Comparison of ENCODE assay signal across 20 cellular contexts in genomic region chr22:39535831-39536449, GRCh38. TPM values are rescaled to one million over a fixed set of nuclear protein-coding genes. Genes with fewer than 3 reads are reported as not detected.
DNase-seq lines count a peak whose midpoint lies in the region; ATAC-seq and TF ChIP-seq lines count a peak whose summit lies in the region.
"Had no signal": no experiment of that assay in that cellular context is flagged by ENCODE, and none has a peak within 500 bp of the region (broad histone marks: within the 10 kb centered on the region; RNA-seq: fewer than 3 reads in every experiment).

No MANE protein-coding gene starts in this region.

- no peak overlapping the region for H3K27ac Mint-ChIP-seq in GM23338
- no peak overlapping the region for H3K27ac Mint-ChIP-seq in stimulated activated naive B cell treated with anti-CD40 and anti-IgM and Interleukin-4, amounts not matched to agents 10 μg/mL and 1 μg/mL and 100 μg/mL, for 72 hours
- H3K27ac Mint-ChIP-seq: CD4-positive, CD25-positive, alpha-beta regulatory T cell; HFFc6 had no signal

- H3K4ac ChIP-seq in neuronal stem cell (ENCODE audit: low read length) = no peak overlapping the region

- peaks cover 39% of the 10 kb centered on the region for H3K27me3 Mint-ChIP-seq in GM23338 (ENCODE audit: insufficient read depth, low read depth, poor library complexity)
- H3K27me3 Mint-ChIP-seq in stimulated activated naive B cell treated with anti-CD40 and anti-IgM and Interleukin-4, amounts not matched to agents 10 μg/mL and 1 μg/mL and 100 μg/mL, for 72 hours = peaks cover 0 to 7% of the 10 kb centered on the region in 2 donors

- in situ Hi-C loops in GM13977 (cut with MboI; ENCODE audit: low pct_unique_long_range_greater_than_20kb, low sequenced_read_pairs, unreplicated experiment) = loop anchor here (10.0 kb wide), 2 partner anchors 499 to 819 kb away; no protein-coding TSS in a partner anchor

- TF ChIP-seq CTCF in GM23338 (conservative IDR thresholded peaks at IDR 0.05; ENCODE audit: low read depth in 2 of 2) (no peak), WERI-Rb-1 (IDR thresholded peaks at IDR 0.05; ENCODE audit: low read depth, low read length) (no peak), GM13977 (IDR thresholded peaks at IDR 0.05; ENCODE audit: extremely low read depth, insufficient read depth, missing control alignments) (no peak)

- H2AK5ac ChIP-seq in neuronal stem cell (ENCODE audit: low read depth, low read length) = peak overlapping the region; percentile 88

- H3K36me3 ChIP-seq in BLaER1 (peaks cover 4% of the 10 kb centered on the region; the same call in 1 of the 2 replicates), GM23338 (ENCODE audit: insufficient read depth) (no peaks in the 10 kb centered on the region), WERI-Rb-1 (peaks cover 6% of the 10 kb centered on the region), neuronal stem cell (replicated peaks in 1 of 2; ENCODE audit: control insufficient read depth in 2 of 2, insufficient read depth in 2 of 2, low read length in 2 of 2) (peaks cover 2 to 9% of the 10 kb centered on the region in 2 donors)

- H4K8ac ChIP-seq in neuronal stem cell (ENCODE audit: low read depth, low read length) = no peak overlapping the region

- H3K9me3 ChIP-seq in BLaER1 (no peaks in the 10 kb centered on the region), WERI-Rb-1 (ENCODE audit: severe bottlenecking) (no peaks in the 10 kb centered on the region), neuronal stem cell (replicated peaks in 1 of 2; ENCODE audit: control insufficient read depth in 2 of 2, insufficient read depth in 1 of 2, low read depth in 1 of 2, low read length in 2 of 2) (no peaks in the 10 kb centered on the region)

- H3K9me3 Mint-ChIP-seq in GM23338 = no peaks in the 10 kb centered on the region
- H3K9me3 Mint-ChIP-seq in stimulated activated naive B cell treated with anti-CD40 and anti-IgM and Interleukin-4, amounts not matched to agents 10 μg/mL and 1 μg/mL and 100 μg/mL, for 72 hours = no peaks in the 10 kb centered on the region
- H3K9me3 Mint-ChIP-seq: CD4-positive, CD25-positive, alpha-beta regulatory T cell; CD8-positive, alpha-beta memory T cell; HFFc6 had no signal

- no peak for ATAC-seq in GM23338
- no peak for ATAC-seq in stimulated activated naive B cell treated with anti-CD40 and anti-IgM and Interleukin-4, amounts not matched to agents 10 μg/mL and 1 μg/mL and 100 μg/mL, for 72 hours (replicated peaks)

- no peak overlapping the region for H3K4me3 Mint-ChIP-seq in GM23338
- no peak overlapping the region for H3K4me3 Mint-ChIP-seq in stimulated activated naive B cell treated with anti-CD40 and anti-IgM and Interleukin-4, amounts not matched to agents 10 μg/mL and 1 μg/mL and 100 μg/mL, for 72 hours
- H3K4me3 Mint-ChIP-seq: CD4-positive, CD25-positive, alpha-beta regulatory T cell; CD8-positive, alpha-beta memory T cell; HFFc6 had no signal

- peaks cover 51% of the 10 kb centered on the region for H3K4me1 Mint-ChIP-seq in GM23338
- H3K4me1 Mint-ChIP-seq in stimulated activated naive B cell treated with anti-CD40 and anti-IgM and Interleukin-4, amounts not matched to agents 10 μg/mL and 1 μg/mL and 100 μg/mL, for 72 hours = peaks cover 14 to 22% of the 10 kb centered on the region in 2 donors

- no peak overlapping the region for H4K91ac ChIP-seq in neuronal stem cell (ENCODE audit: low read depth, low read length, poor library complexity)

- peaks cover 13% of the 10 kb centered on the region for H3K79me2 ChIP-seq in GM23338 (replicated peaks; ENCODE audit: insufficient read depth)

- H4K20me1 ChIP-seq in BLaER1 = peaks cover 8% of the 10 kb centered on the region
- H4K20me1 ChIP-seq in GM23338 (replicated peaks; ENCODE audit: insufficient read depth) = peaks cover 12% of the 10 kb centered on the region

- no peak overlapping the region for H3K18ac ChIP-seq in neuronal stem cell (ENCODE audit: low read length)

- no peak overlapping the region for H3K23ac ChIP-seq in neuronal stem cell (ENCODE audit: low read depth, low read length, poor library complexity)

- peaks cover 5% of the 10 kb centered on the region; the same call in 2 of the 3 replicates for H3K36me3 Mint-ChIP-seq in GM23338 (ENCODE audit: low read depth)
- peaks cover 5 to 14% of the 10 kb centered on the region in 2 donors for H3K36me3 Mint-ChIP-seq in stimulated activated naive B cell treated with anti-CD40 and anti-IgM and Interleukin-4, amounts not matched to agents 10 μg/mL and 1 μg/mL and 100 μg/mL, for 72 hours

- no peaks in the 10 kb centered on the region for H3K9me2 ChIP-seq in GM23338 (ENCODE audit: insufficient read depth)

- H3K4me3 ChIP-seq in BLaER1 (no peak overlapping the region), GM23338 (no peak overlapping the region; the same call in 1 of the 2 replicates), WERI-Rb-1 (ENCODE audit: low read depth, low read length) (peak overlapping the region; percentile 50; the same call in 1 of the 2 replicates), neuronal stem cell (ENCODE audit: low read length in 2 of 2) (no peak overlapping the region)

- H3K9ac ChIP-seq in BLaER1 (peak overlapping the region; percentile 30; the same call in 1 of the 2 replicates), neuronal stem cell (ENCODE audit: low read depth, low read length, poor library complexity) (no peak overlapping the region)
- H3K9ac ChIP-seq: KMS-11 had no signal

- H3K4me2 ChIP-seq in BLaER1 (peak overlapping the region; percentile 82), GM23338 (peak overlapping the region; percentile 65), neuronal stem cell (ENCODE audit: insufficient read depth, low read length, poor library complexity, severe bottlenecking) (no peak overlapping the region)
- H3K4me2 ChIP-seq: KMS-11 had no signal

- H2BK120ac ChIP-seq in neuronal stem cell (ENCODE audit: low read depth, low read length) = no peak overlapping the region

- H2AFZ ChIP-seq in GM23338 (peak overlapping the region; percentile 56; the same call in 1 of the 2 replicates), neuronal stem cell (ENCODE audit: low read length) (peak overlapping the region; percentile 90)

- no peaks in the 10 kb centered on the region for H3K27me3 ChIP-seq in BLaER1
- no peaks in the 10 kb centered on the region for H3K27me3 ChIP-seq in GM23338 (ENCODE audit: insufficient read depth)
- no peaks in the 10 kb centered on the region for H3K27me3 ChIP-seq in WERI-Rb-1 (ENCODE audit: insufficient read depth, low read depth, severe bottlenecking)
- H3K27me3 ChIP-seq in neuronal stem cell (ENCODE audit: control insufficient read depth in 3 of 3, insufficient read depth in 3 of 3, low read depth in 1 of 3, low read length in 3 of 3) = no peaks in the 10 kb centered on the region

- H3K4me1 ChIP-seq in BLaER1 = peaks cover 49% of the 10 kb centered on the region
- peaks cover 44% of the 10 kb centered on the region for H3K4me1 ChIP-seq in GM23338 (ENCODE audit: insufficient read depth)
- peaks cover 10 to 22% of the 10 kb centered on the region in 2 donors for H3K4me1 ChIP-seq in neuronal stem cell (ENCODE audit: control insufficient read depth in 2 of 2, insufficient read depth in 1 of 2, low read depth in 1 of 2, low read length in 2 of 2)

- WGBS in neuronal stem cell (ENCODE audit: extremely low coverage in 2 of 2, insufficient read length in 2 of 2, insufficient replicate concordance in 1 of 2), 2 donors = no CpG with 5 or more reads among the region's 15 CpGs

- DNase-seq in GM23338 (ENCODE audit: low spot score) (no peak), WERI-Rb-1 (no peak), neuronal stem cell (ENCODE audit: low spot score) (no peak), GM13977 (ENCODE audit: low spot score) (no peak)
- no peak for DNase-seq in effector CD8-positive, alpha-beta T cell (lab: John Stamatoyannopoulos, UW)
- DNase-seq in stimulated activated naive B cell treated with anti-CD40 and anti-IgM and Interleukin-4, amounts not matched to agents 10 μg/mL and 1 μg/mL and 100 μg/mL, for 72 hours = no peak
- DNase-seq: C1 segment of cervical spinal cord; CD4-positive, CD25-positive, alpha-beta regulatory T cell; CD8-positive, alpha-beta memory T cell; COR-L47; DMS153; DMS79; GDM1; HCEC 1CT; HFFc6 had no signal

- peaks cover 21% of the 10 kb centered on the region; the same call in 1 of the 2 replicates for H3F3A ChIP-seq in GM23338 (replicated peaks; ENCODE audit: low read depth)

- no peak overlapping the region for H2BK12ac ChIP-seq in neuronal stem cell (ENCODE audit: low read length)

- peaks cover 8% of the 10 kb centered on the region for H3K79me1 ChIP-seq in neuronal stem cell (ENCODE audit: low read depth, low read length)

- H2BK15ac ChIP-seq in neuronal stem cell (ENCODE audit: low read length) = no peak overlapping the region

- H3K14ac ChIP-seq in neuronal stem cell (ENCODE audit: low read length) = no peak overlapping the region

- H3K27ac ChIP-seq in BLaER1 (no peak overlapping the region), GM23338 (ENCODE audit: low read depth) (no peak overlapping the region), WERI-Rb-1 (peak overlapping the region; percentile 41), neuronal stem cell (replicated peaks; ENCODE audit: low read length) (no peak overlapping the region)
- H3K27ac ChIP-seq: KMS-11 had no signal

- peak overlapping the region; percentile 14 for H2BK5ac ChIP-seq in neuronal stem cell (ENCODE audit: low read length)

RNA-seq across cellular contexts. Expression of gene RPS19BP1, which starts 3.4 kb away (rescaled TPM):
- 153 and 169 TPM in 2 replicates for total RNA-seq in GM23338 (2014; rRNA removed; shearing (Covaris generic))
- 215 and 216 TPM in 2 replicates for polyA plus RNA-seq in GM23338 (2016; fragmentation: Nextera tagmentation; extraction: Ambion mirVana)
- polyA plus RNA-seq in neuronal stem cell (2013, experiment 1 of 2) = 48.7 TPM
- 48.2 TPM for polyA plus RNA-seq in neuronal stem cell (2013, experiment 2 of 2)

RNA-seq across cellular contexts. Expression of gene ATF4, which starts 15.6 kb away (rescaled TPM):
- total RNA-seq in GM23338 (2014; rRNA removed; shearing (Covaris generic)) = 366 and 446 TPM in 2 replicates
- polyA plus RNA-seq in GM23338 (2016; fragmentation: Nextera tagmentation; extraction: Ambion mirVana) = 553 and 628 TPM in 2 replicates
- polyA plus RNA-seq in neuronal stem cell (2013, experiment 1 of 2) = 261 TPM
- polyA plus RNA-seq in neuronal stem cell (2013, experiment 2 of 2) = 254 TPM

RNA-seq across cellular contexts. Expression of gene MIEF1, which starts 33.9 kb away (rescaled TPM):
- total RNA-seq in GM23338 (2014; rRNA removed; shearing (Covaris generic)) = 30.0 and 40.1 TPM in 2 replicates
- 12.2 and 13.2 TPM in 2 replicates for polyA plus RNA-seq in GM23338 (2016; fragmentation: Nextera tagmentation; extraction: Ambion mirVana)
- polyA plus RNA-seq in neuronal stem cell (2013, experiment 1 of 2) = 27.3 TPM
- polyA plus RNA-seq in neuronal stem cell (2013, experiment 2 of 2) = 27.0 TPM

RNA-seq across cellular contexts. Expression of gene CACNA1I, which starts 34.6 kb away (rescaled TPM):
- 1.7 and 2.4 TPM in 2 replicates for total RNA-seq in GM23338 (2014; rRNA removed; shearing (Covaris generic))
- polyA plus RNA-seq in GM23338 (2016; fragmentation: Nextera tagmentation; extraction: Ambion mirVana) = 0.42 and 0.47 TPM in 2 replicates
- polyA plus RNA-seq in neuronal stem cell (2013, experiment 1 of 2) = 0.21 TPM
- polyA plus RNA-seq in neuronal stem cell (2013, experiment 2 of 2) = 0.18 TPM
- total RNA-seq: Daoy, HFFc6, LHCN-M2 had no signal
- polyA plus RNA-seq: AG04450 had no signal
